Comparison of ENCODE assay signal across 27 cellular contexts in genomic region chr3:55541016-55541415, GRCh38. TPM values are rescaled to one million over a fixed set of nuclear protein-coding genes. Genes with fewer than 3 reads are reported as not detected.
"Had no signal": no experiment of that assay in that cellular context is flagged by ENCODE, and none has a peak within 500 bp of the region (broad histone marks: within the 10 kb centered on the region; RNA-seq: fewer than 3 reads in every experiment).

No MANE protein-coding gene starts in this region.

- H3K9me3 ChIP-seq: esophagus squamous epithelium, gastrocnemius medialis, left ventricle myocardium inferior, ovary, prostate gland, suprapubic skin, tibial artery, upper lobe of right lung had no signal

- H3K27ac ChIP-seq: brain microvascular endothelial cell, epithelial cell of prostate, esophagus squamous epithelium, gastrocnemius medialis, left ventricle myocardium inferior, ovary, prostate gland, suprapubic skin, tibial artery, upper lobe of right lung, VCaP had no signal

- H3K27me3 ChIP-seq: brain microvascular endothelial cell, esophagus squamous epithelium, gastrocnemius medialis, ovary, suprapubic skin, upper lobe of right lung had no signal

- H3K4me3 ChIP-seq: esophagus squamous epithelium, gastrocnemius medialis, left ventricle myocardium inferior, ovary, prostate gland, smooth muscle cell, suprapubic skin, tibial artery, upper lobe of right lung had no signal

- H3K4me1 ChIP-seq: esophagus squamous epithelium, gastrocnemius medialis, left ventricle myocardium inferior, prostate gland, suprapubic skin, tibial artery, upper lobe of right lung had no signal

- ATAC-seq: activated naive CD4-positive, alpha-beta T cell treated with anti-CD3 and anti-CD28 coated beads, Interleukin-2, amount 50 U/mL, for 72 hours; activated T-cell treated with anti-CD3 and anti-CD28 coated beads, Interleukin-2, amount 50 U/mL, for 72 hours; gastrocnemius medialis; sciatic nerve; upper lobe of right lung had no signal

- H3K36me3 ChIP-seq: brain microvascular endothelial cell, esophagus squamous epithelium, gastrocnemius medialis, left ventricle myocardium inferior, ovary, prostate gland, suprapubic skin, tibial artery, upper lobe of right lung had no signal

- H3K4me2 ChIP-seq: smooth muscle cell had no signal

- DNase-seq: activated CD4-positive, alpha-beta T cell treated with anti-CD3 and anti-CD28 coated beads for 4 hours; activated CD4-positive, alpha-beta T cell treated with anti-CD3 and anti-CD28 coated beads, Interleukin-2, amount 50 U/mL, for 4 hours; activated naive CD4-positive, alpha-beta T cell; activated T-cell treated with anti-CD3 and anti-CD28 coated beads for 4 hours; activated T-cell treated with anti-CD3 and anti-CD28 coated beads, Interleukin-2, amount 50 U/mL, for 72 hours; aorta; brain microvascular endothelial cell; esophagus squamous epithelium; gastrocnemius medialis; glutamatergic neuron; islet precursor cell; left ventricle myocardium inferior; naive B cell; ovary; retina; stimulated activated CD4-positive, alpha-beta T cell treated with anti-CD3 and anti-CD28 coated beads, Interleukin-15, amount 100 ng/mL, for 24 hours; stimulated activated naive CD4-positive, alpha-beta T cell; tibial artery; upper lobe of right lung had no signal

RNA-seq across cellular contexts. Expression of gene WNT5A, which starts 53.9 kb away (rescaled TPM):
- total RNA-seq: activated naive CD4-positive, alpha-beta T cell treated with anti-CD3 and anti-CD28 coated beads, Interleukin-2, amount 50 U/mL, for 72 hours; T-helper 1 cell treated with Interleukin-12 subunit alpha and Interleukin-12 subunit beta and Interleukin-4 antibody, amounts not matched to agents 30 ng/mL and 1 ng/mL, for 36 hours had no signal
